In the genomic region with DNA sequence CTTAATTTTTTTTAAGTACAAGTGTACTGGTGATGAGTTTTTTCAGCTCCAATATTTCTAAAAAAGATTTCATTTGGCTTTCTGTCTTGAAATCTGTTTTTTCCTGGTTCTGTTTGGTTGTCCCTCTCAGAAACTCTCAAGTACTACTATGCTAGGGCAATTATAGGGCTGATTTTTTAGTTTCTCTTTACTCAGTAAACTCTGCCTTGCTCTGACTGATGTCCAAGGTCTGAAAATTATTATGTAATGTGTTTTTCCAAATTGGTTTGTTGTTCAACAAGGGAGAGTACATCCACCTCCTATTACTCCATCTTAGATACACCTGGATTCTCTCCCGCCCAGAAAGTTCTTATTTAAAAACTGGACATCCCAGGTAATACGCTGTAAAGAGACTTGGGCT, we compare ENCODE assay signal across 30 cellular contexts.
"Had no signal": no experiment of that assay in that cellular context is flagged by ENCODE, and none has a peak within 500 bp of the region (broad histone marks: within the 10 kb centered on the region; RNA-seq: fewer than 3 reads in every experiment).

No MANE protein-coding gene starts in this region.

- DNase-seq: Karpas-422; KBM-7; MM.1S; MV-4-11; NCI-H1092; NCI-H1105; NCI-H1417 treated with DMSO at 0.1 percent for 48 hours; NCI-H1436 treated with DMSO at 0.1 percent for 48 hours; NCI-H1694 treated with DMSO at 0.1 percent for 48 hours; NCI-H187 treated with DMSO at 0.1 percent for 48 hours; NCI-H2029; NCI-H2081; NCI-H2171 treated with DMSO at 0.1 percent for 48 hours; NCI-H2227 treated with DMSO at 0.1 percent for 48 hours; NCI-H446 treated with DMSO at 0.1 percent for 48 hours; NCI-H510A; NCI-H524; NCI-H526; NCI-H69; NK-92 treated with Interleukin-12 subunit alpha and Interleukin-12 subunit beta, amount 100 ng/mL, for 24 hours; OCI-M1; PC-3; Peyer's patch; Right ventricle myocardium superior; RPMI8226; SHP77 treated with DMSO at 0.1 percent for 48 hours; SK-N-SH; SW 1271 had no signal

- H3K4me1 ChIP-seq: Peyer's patch, SJSA1 had no signal

- H3K36me3 ChIP-seq: Peyer's patch, SJSA1 had no signal

- H3K9me3 ChIP-seq: Peyer's patch, SJSA1, SK-N-SH had no signal

- H3K27ac ChIP-seq: KMS-11, Peyer's patch, SJSA1 had no signal

- ATAC-seq: PC-3 had no signal

- H3K4me2 ChIP-seq: KMS-11, SK-N-SH had no signal

- H3K9ac ChIP-seq: KMS-11, SK-N-SH had no signal

- H3K27me3 ChIP-seq: Peyer's patch, SJSA1 had no signal

- H3K4me3 ChIP-seq: Peyer's patch, SJSA1 had no signal
